ENCODE assay signal across 8 cellular contexts in genomic region chr1:116556289-116557006, GRCh38. TPM values are rescaled to one million over a fixed set of nuclear protein-coding genes. Genes with fewer than 3 reads are reported as not detected.
A peak's percentile ranks its signal among the peaks of the same experiment; 100 is the strongest.
DNase-seq lines count a peak whose midpoint lies in the region; ATAC-seq, FAIRE-seq and TF ChIP-seq lines count a peak whose summit lies in the region.

No MANE protein-coding gene starts in this region.

- H3K4me1 ChIP-seq in A673 (ENCODE audit: insufficient read depth, low read length, poor library complexity, severe bottlenecking) (peaks cover 5% of the 10 kb centered on the region), small intestine (ENCODE audit: control insufficient read depth in 2 of 2, insufficient read depth in 1 of 2, low read depth in 1 of 2, low read length in 1 of 2) (peaks cover 9 to 15% of the 10 kb centered on the region in 2 donors)

- H3K4me3 ChIP-seq in A673 (ENCODE audit: low read depth, low read length, poor library complexity, severe bottlenecking) (no peak overlapping the region), small intestine (ENCODE audit: low read depth in 1 of 2, low read length in 2 of 2) (no peak overlapping the region)

- intact Hi-C loops in A673 (cut with micrococcal nuclease; ENCODE audit: unreplicated experiment), result no loop called here

- TF ChIP-seq CTCF in A673 (conservative IDR thresholded peaks at IDR 0.05; ENCODE audit: low read depth, low read length), result no peak

- POLR2A ChIA-PET in A673 (lab: Charles Lee; ENCODE audit: low non-redundant PET), result no interaction called here

- DNase-seq in A673 (ENCODE audit: low spot score) (peak; percentile 52), epithelial cell of prostate (ENCODE audit: low read depth, low spot score) (peak; percentile 98), small intestine (peak; percentile 92), NCI-H2081 (lab: John Stamatoyannopoulos, UW) (no peak), nucleus accumbens (lab: John Stamatoyannopoulos, UW) (no peak)
- DNase-seq in activated CD4-positive, alpha-beta T cell treated with anti-CD3 and anti-CD28 coated beads for 24 hours (ENCODE audit: low read depth in 2 of 2), result peak; percentile 54 to 56

- no peak for FAIRE-seq in small intestine (lab: Jason Lieb, UNC)

- H3K27me3 ChIP-seq in A673 (replicated peaks; ENCODE audit: insufficient read depth, low read depth, low read length, poor library complexity) (no peaks in the 10 kb centered on the region), small intestine (ENCODE audit: control insufficient read depth in 2 of 2, insufficient read depth in 2 of 2, low read length in 2 of 2) (no peaks in the 10 kb centered on the region)

- ATAC-seq in GM19351 (IDR thresholded peaks at IDR 0.05; ENCODE audit: unreplicated experiment), result peak; percentile 63
- peak; percentile 48 for ATAC-seq in HG03457 (IDR thresholded peaks at IDR 0.05; ENCODE audit: unreplicated experiment)

- BruUV-seq in A673 (replicated peaks; lab: Mats Ljungman, UMichigan), result no TSS peak

- H3K27ac ChIP-seq in A673 (ENCODE audit: low read depth, low read length, poor library complexity, severe bottlenecking) (no peak overlapping the region), epithelial cell of prostate (peak overlapping the region; percentile 96), small intestine (ENCODE audit: low read depth in 1 of 2, low read length in 1 of 2) (peak overlapping the region; percentile 57 to 77)

- CTCF ChIA-PET in A673 (lab: Charles Lee), result no interaction called here

- WGBS in small intestine, 3 donors, result 19 to 47% (median 26%) methylated on average over 6 of the region's 6 CpGs

- no peaks in the 10 kb centered on the region for H3K36me3 ChIP-seq in A673 (ENCODE audit: insufficient read depth, low read length, poor library complexity, severe bottlenecking)
- H3K36me3 ChIP-seq in small intestine (ENCODE audit: control insufficient read depth in 2 of 2, insufficient read depth in 2 of 2, low read length in 2 of 2), result no peaks in the 10 kb centered on the region

- no peaks in the 10 kb centered on the region for H3K9me3 ChIP-seq in A673 (ENCODE audit: low read depth, low read length, poor library complexity, severe bottlenecking)
- no peaks in the 10 kb centered on the region for H3K9me3 ChIP-seq in small intestine (ENCODE audit: control insufficient read depth, low read depth)

RNA-seq across cellular contexts. Expression of gene CD58, which starts 14.4 kb away (rescaled TPM):
- 8.2 and 9.1 TPM in 2 replicates for total RNA-seq in A673 (2021)
- polyA plus RNA-seq in small intestine, result 10 to 100 TPM; 28.4 to 40.8 (median 28.6) TPM

Comparison
In these comparisons a context has a peak if more than half of its experiments do, and no peak if none do; other contexts are left out.
1. DNase-seq: peak in A673 (single experiment), activated CD4-positive, alpha-beta T cell treated with anti-CD3 and anti-CD28 coated beads for 24 hours (2 of 2), epithelial cell of prostate (single experiment) and small intestine (single experiment); none in NCI-H2081 (0 of 2) and nucleus accumbens (0 of 56).